38 cellular contexts compared by ENCODE assay signal in the genomic region with DNA sequence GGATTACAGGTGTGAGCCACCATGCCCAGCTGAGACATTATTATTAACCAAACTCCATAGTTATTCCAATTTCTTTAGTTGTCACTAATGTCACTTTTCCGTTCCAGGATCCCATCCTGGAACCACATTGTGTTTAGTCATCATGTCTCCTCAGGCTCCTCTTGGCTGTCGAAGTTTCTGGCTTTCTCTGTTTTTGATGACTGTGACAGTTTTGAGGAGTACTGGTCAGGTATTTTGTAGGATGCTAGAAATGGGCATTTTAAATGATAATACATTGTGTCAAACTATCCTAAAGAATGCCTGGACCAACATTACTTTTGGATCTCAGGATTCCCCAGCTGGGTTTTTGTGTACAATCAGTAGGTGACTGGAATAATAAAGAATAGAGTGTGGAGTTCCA. TPM values are rescaled to one million over a fixed set of nuclear protein-coding genes. Genes with fewer than 3 reads are reported as not detected.
"Had no signal": no experiment of that assay in that cellular context is flagged by ENCODE, and none has a peak within 500 bp of the region (broad histone marks: within the 10 kb centered on the region; RNA-seq: fewer than 3 reads in every experiment).

No MANE protein-coding gene starts in this region.

- H3K27ac ChIP-seq: adrenal gland, ascending aorta, body of pancreas, brain microvascular endothelial cell, breast epithelium, cardiac muscle cell had no signal

- DNase-seq: activated effector memory CD4-positive, alpha-beta T cell treated with anti-CD3 and anti-CD28 coated beads, Interleukin-2, amount 50 U/mL, for 16 hours; activated effector memory CD4-positive, alpha-beta T cell treated with Interleukin-2 at 50 U/mL for 16 hours; activated gamma-delta T cell; activated gamma-delta T cell treated with Interleukin-2 at 50 U/mL for 16 hours; activated naive CD4-positive, alpha-beta T cell; activated naive CD4-positive, alpha-beta T cell treated with anti-CD3 and anti-CD28 coated beads for 36 hours; activated naive CD4-positive, alpha-beta T cell treated with anti-CD3 and anti-CD28 coated beads, Interleukin-2, amount 10 ng/mL, durations not matched to agents 7 days and 5 days; activated naive CD4-positive, alpha-beta T cell treated with anti-CD3 and anti-CD28 coated beads, Interleukin-2, amount 50 U/mL, for 16 hours; activated naive CD4-positive, alpha-beta T cell treated with Interleukin-2 at 50 U/mL for 16 hours; activated naive CD8-positive, alpha-beta T cell treated with anti-CD3 and anti-CD28 coated beads for 36 hours; activated naive CD8-positive, alpha-beta T cell treated with anti-CD3 and anti-CD28 coated beads, Interleukin-2, amount 10 ng/mL, durations not matched to agents 7 days and 5 days; activated naive CD8-positive, alpha-beta T cell treated with anti-CD3 and anti-CD28 coated beads, Interleukin-2, amount 50 U/mL, for 24 hours; activated T-cell treated with anti-CD3 and anti-CD28 coated beads, Interleukin-2, amount 50 U/mL, for 4 hours; activated T-cell treated with anti-CD3 and anti-CD28 coated beads, Interleukin-2, amount 50 U/mL, for 48 hours; activated T-cell treated with anti-CD3 and anti-CD28 coated beads, Interleukin-2, amount 50 U/mL, for 72 hours; adrenal gland; amniotic stem cell; amygdala; anterior cingulate cortex; aorta; body of pancreas; brain microvascular endothelial cell; caudate nucleus; central memory CD4-positive, alpha-beta T cell; cerebellar nuclear complex had no signal

- H3K4me1 ChIP-seq: adrenal gland, ascending aorta, body of pancreas, breast epithelium had no signal

- H3K9me3 ChIP-seq: adrenal gland, ascending aorta, body of pancreas, breast epithelium had no signal

- H3K27me3 ChIP-seq: brain microvascular endothelial cell had no signal

- H3K4me3 ChIP-seq: adrenal gland, ascending aorta, body of pancreas, breast epithelium, cardiac muscle cell had no signal

- FAIRE-seq: astrocyte, bronchial epithelial cell, colon had no signal

- H3K36me3 ChIP-seq: adrenal gland, ascending aorta, brain microvascular endothelial cell, breast epithelium, cardiac muscle cell had no signal

- ATAC-seq: activated naive CD4-positive, alpha-beta T cell treated with anti-CD3 and anti-CD28 coated beads, Interleukin-2, amount 50 U/mL, for 72 hours; activated naive CD8-positive, alpha-beta T cell treated with anti-CD3 and anti-CD28 coated beads, Interleukin-2, amount 50 U/mL, for 24 hours; activated T-cell treated with anti-CD3 and anti-CD28 coated beads, Interleukin-2, amount 50 U/mL, for 4 hours; activated T-cell treated with anti-CD3 and anti-CD28 coated beads, Interleukin-2, amount 50 U/mL, for 72 hours; activated T-helper 17 cell treated with anti-CD3 and anti-CD28 coated beads, Interleukin-2, amount 50 U/mL, for 72 hours; body of pancreas had no signal

RNA-seq across cellular contexts. Expression of a gene that starts 19.8 kb away (rescaled TPM):
- total RNA-seq: activated naive CD4-positive, alpha-beta T cell treated with anti-CD3 and anti-CD28 coated beads for 36 hours; activated naive CD4-positive, alpha-beta T cell treated with anti-CD3 and anti-CD28 coated beads, Interleukin-2, amount 50 U/mL, for 72 hours; activated naive CD8-positive, alpha-beta T cell treated with anti-CD3 and anti-CD28 coated beads for 36 hours; activated naive CD8-positive, alpha-beta T cell treated with anti-CD3 and anti-CD28 coated beads, Interleukin-2, amount 10 ng/mL, durations not matched to agents 7 days and 5 days; activated T-cell treated with anti-CD3 and anti-CD28 coated beads, Interleukin-2, amount 50 U/mL, for 4 hours; activated T-cell treated with anti-CD3 and anti-CD28 coated beads, Interleukin-2, amount 50 U/mL, for 72 hours; activated T-helper 1 cell treated with anti-CD3 and anti-CD28 coated beads, Interleukin-12 subunit alpha, Interleukin-12 subunit beta, Interleukin-2, Interleukin-4 antibody, amounts not matched to agents 30 ng/mL and 10 ng/mL and 1 ng/mL, durations not matched to agents 14 hours and 24 hours and 36 hours; activated T-helper 17 cell treated with anti-CD3 and anti-CD28 coated beads, Interleukin-2, amount 50 U/mL, for 72 hours; activated T-helper 2 cell treated with anti-CD3 and anti-CD28 coated beads, Interferon-gamma antibody, Interleukin-2, Interleukin-4, amounts not matched to agents 10 μg/mL and 5 μg/mL and 100 μg/mL, durations not matched to agents 14 hours and 24 hours and 36 hours; adrenal gland; aorta; ascending aorta; astrocyte; body of pancreas; breast epithelium; bronchial epithelial cell; cardiac muscle cell; cardiac septum; chondrocyte had no signal
- polyA plus RNA-seq: adipose tissue, adrenal gland, aorta, cardiac muscle cell had no signal

RNA-seq across cellular contexts. Expression of a gene that starts 23.3 kb away (rescaled TPM):
- total RNA-seq: activated naive CD4-positive, alpha-beta T cell treated with anti-CD3 and anti-CD28 coated beads for 36 hours; activated naive CD4-positive, alpha-beta T cell treated with anti-CD3 and anti-CD28 coated beads, Interleukin-2, amount 50 U/mL, for 72 hours; activated naive CD8-positive, alpha-beta T cell treated with anti-CD3 and anti-CD28 coated beads for 36 hours; activated naive CD8-positive, alpha-beta T cell treated with anti-CD3 and anti-CD28 coated beads, Interleukin-2, amount 10 ng/mL, durations not matched to agents 7 days and 5 days; activated T-cell treated with anti-CD3 and anti-CD28 coated beads, Interleukin-2, amount 50 U/mL, for 4 hours; activated T-cell treated with anti-CD3 and anti-CD28 coated beads, Interleukin-2, amount 50 U/mL, for 72 hours; activated T-helper 1 cell treated with anti-CD3 and anti-CD28 coated beads, Interleukin-12 subunit alpha, Interleukin-12 subunit beta, Interleukin-2, Interleukin-4 antibody, amounts not matched to agents 30 ng/mL and 10 ng/mL and 1 ng/mL, durations not matched to agents 14 hours and 24 hours and 36 hours; activated T-helper 17 cell treated with anti-CD3 and anti-CD28 coated beads, Interleukin-2, amount 50 U/mL, for 72 hours; activated T-helper 2 cell treated with anti-CD3 and anti-CD28 coated beads, Interferon-gamma antibody, Interleukin-2, Interleukin-4, amounts not matched to agents 10 μg/mL and 5 μg/mL and 100 μg/mL, durations not matched to agents 14 hours and 24 hours and 36 hours; chondrocyte had no signal
